Comparison of ENCODE assay signal across 1 cellular context in genomic region chr17:7394452-7395191, GRCh38.
TF ChIP-seq lines count a peak whose summit lies in the region.

Gene PLSCR3 (minus strand): TSS chr17:7394525. CDS start chr17:7394110, 415 bp downstream.

TF ChIP-seq in HepG2, 621 proteins besides CTCF, POLR2A, EP300 and RAD21 (continued from another document and continues in another):
- TF ChIP-seq ZBTB2 (CRISPR knock-in tag; IDR thresholded peaks at IDR 0.05; ENCODE audit: low read depth) = peak; percentile 82
- no peak for TF ChIP-seq IKZF4 (CRISPR knock-in tag; IDR thresholded peaks at IDR 0.05; ENCODE audit: borderline replicate concordance, low read depth, not compliant biosample characterization)
- TF ChIP-seq ZNF646 (CRISPR knock-in tag; IDR thresholded peaks at IDR 0.05) = no peak
- TF ChIP-seq ZNF296 (CRISPR knock-in tag; conservative IDR thresholded peaks at IDR 0.05) = no peak
- peak; percentile 37; the same call in 1 of the 2 replicates for TF ChIP-seq PHF20 (CRISPR knock-in tag; IDR thresholded peaks at IDR 0.05)
- peak; percentile 41; the same call in 1 of the 2 replicates for TF ChIP-seq MAZ (IDR thresholded peaks at IDR 0.05; ENCODE audit: borderline replicate concordance, low read depth, low read length)
- TF ChIP-seq MAZ (CRISPR knock-in tag; IDR thresholded peaks at IDR 0.05; ENCODE audit: low read depth) = peak; percentile 86
- no peak for TF ChIP-seq SALL2 (CRISPR knock-in tag; IDR thresholded peaks at IDR 0.05)
- TF ChIP-seq BRD4 (CRISPR knock-in tag; IDR thresholded peaks at IDR 0.05) = no peak
- TF ChIP-seq ZNF589 (CRISPR knock-in tag; conservative IDR thresholded peaks at IDR 0.05) = peak; percentile 37; the same call in 1 of the 2 replicates
- TF ChIP-seq JUNB (CRISPR knock-in tag; IDR thresholded peaks at IDR 0.05; ENCODE audit: borderline replicate concordance) = no peak
- TF ChIP-seq ZNF629 (CRISPR knock-in tag; conservative IDR thresholded peaks at IDR 0.05) = no peak
- TF ChIP-seq KLF13 (CRISPR knock-in tag; IDR thresholded peaks at IDR 0.05) = no peak
- TF ChIP-seq NCOR1 (IDR thresholded peaks at IDR 0.05; ENCODE audit: borderline replicate concordance, low read length) = no peak
- peak; percentile 48; the same call in 1 of the 2 replicates for TF ChIP-seq DR1 (CRISPR knock-in tag; IDR thresholded peaks at IDR 0.05)
- peak; percentile 75; the same call in 1 of the 2 replicates for TF ChIP-seq ZNF33B (CRISPR knock-in tag; IDR thresholded peaks at IDR 0.05)
- no peak for TF ChIP-seq GLMP (CRISPR knock-in tag; IDR thresholded peaks at IDR 0.05; ENCODE audit: borderline replicate concordance)
- no peak for TF ChIP-seq BATF2 (CRISPR knock-in tag; IDR thresholded peaks at IDR 0.05)
- TF ChIP-seq CSRNP1 (CRISPR knock-in tag; IDR thresholded peaks at IDR 0.05) = peak; percentile 63; the same call in 1 of the 2 replicates
- no peak for TF ChIP-seq THAP8 (CRISPR knock-in tag; IDR thresholded peaks at IDR 0.05; ENCODE audit: borderline replicate concordance)
- TF ChIP-seq CBX1 (IDR thresholded peaks at IDR 0.05; ENCODE audit: low read depth) = no peak
- TF ChIP-seq RNF2 (conservative IDR thresholded peaks at IDR 0.05; ENCODE audit: low read depth) = peak; percentile 82; the same call in 1 of the 2 replicates
- TF ChIP-seq PLSCR1 (CRISPR knock-in tag; IDR thresholded peaks at IDR 0.05; ENCODE audit: borderline replicate concordance) = no peak
- no peak for TF ChIP-seq TBL1XR1 (IDR thresholded peaks at IDR 0.05; ENCODE audit: borderline replicate concordance, low read length, partially characterized antibody)
- TF ChIP-seq ZNF574 (CRISPR knock-in tag; IDR thresholded peaks at IDR 0.05) = peak; percentile 75
- TF ChIP-seq NCOA1 (CRISPR knock-in tag; IDR thresholded peaks at IDR 0.05) = no peak
- TF ChIP-seq ARHGAP35 (CRISPR knock-in tag; IDR thresholded peaks at IDR 0.05; ENCODE audit: borderline replicate concordance) = peak; percentile 33; the same call in 1 of the 2 replicates
- no peak; the same call in 1 of the 2 replicates for TF ChIP-seq ZNF598 (CRISPR knock-in tag; IDR thresholded peaks at IDR 0.05; ENCODE audit: borderline replicate concordance)
- no peak for TF ChIP-seq FOXK2 (IDR thresholded peaks at IDR 0.05)
- peak; percentile 73; the same call in 1 of the 2 replicates for TF ChIP-seq REL (CRISPR knock-in tag; conservative IDR thresholded peaks at IDR 0.05)
- TF ChIP-seq MTA1 (CRISPR knock-in tag; IDR thresholded peaks at IDR 0.05; ENCODE audit: borderline replicate concordance) = no peak
- TF ChIP-seq AHR (CRISPR knock-in tag; IDR thresholded peaks at IDR 0.05) = no peak
- TF ChIP-seq NR0B2 (CRISPR knock-in tag; IDR thresholded peaks at IDR 0.05) = 0 out of 2 replicates have a peak, but pooled peaks have one; percentile 30
- no peak for TF ChIP-seq ZNF512 (CRISPR knock-in tag; IDR thresholded peaks at IDR 0.05)
- no peak for TF ChIP-seq MEIS1 (CRISPR knock-in tag; IDR thresholded peaks at IDR 0.05; ENCODE audit: borderline replicate concordance)
- no peak for TF ChIP-seq ZNF513 (CRISPR knock-in tag; conservative IDR thresholded peaks at IDR 0.05)
- TF ChIP-seq PBX2 (CRISPR knock-in tag; IDR thresholded peaks at IDR 0.05) = no peak
- no peak for TF ChIP-seq U2AF1 (optimal IDR thresholded peaks at IDR 0.05; ENCODE audit: low read depth, low read length)
